9 cellular contexts compared by ENCODE assay signal in the genomic region with DNA sequence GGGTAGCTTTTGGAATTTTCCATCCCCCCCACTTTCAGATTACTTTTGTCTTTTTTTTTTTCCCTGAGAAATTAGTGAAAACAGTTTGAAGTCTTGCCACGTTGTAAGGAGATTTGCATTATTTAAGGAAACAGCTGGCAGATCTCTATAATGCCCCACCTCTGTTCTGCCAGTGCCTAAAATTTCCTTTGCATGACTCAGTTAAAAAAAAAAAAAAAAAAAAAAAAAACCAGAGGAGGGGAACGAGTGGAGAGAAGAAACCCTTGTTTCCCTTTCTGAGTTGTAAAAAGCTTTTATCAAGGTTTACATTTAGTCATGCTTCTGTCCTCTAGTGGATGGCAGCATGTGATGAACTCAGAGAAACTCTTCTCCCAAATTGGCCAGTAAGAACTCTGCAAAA. TPM values are rescaled to one million over a fixed set of nuclear protein-coding genes. Genes with fewer than 3 reads are reported as not detected.
DNase-seq lines count a peak whose midpoint lies in the region; ATAC-seq and TF ChIP-seq lines count a peak whose summit lies in the region.
"Had no signal": no experiment of that assay in that cellular context is flagged by ENCODE, and none has a peak within 500 bp of the region (broad histone marks: within the 10 kb centered on the region; RNA-seq: fewer than 3 reads in every experiment).

No MANE protein-coding gene starts in this region.

- H3K4me3 ChIP-seq in BJ (ENCODE audit: low read depth, low read length) (peak overlapping the region; percentile 4; the same call in 1 of the 2 replicates), coronary artery (peak overlapping the region; percentile 7), mesodermal cell (ENCODE audit: extremely low read depth, insufficient read depth, low read length, poor library complexity, severe bottlenecking) (no peak overlapping the region)

- CTCF ChIA-PET in BJ (lab: Yijun Ruan, JAX): interaction anchor here (1.0 to 2.2 kb wide), 2 partner anchors 12 to 33 kb away, joined by 5 to 7 read pairs; a partner anchor contains a TSS

- no peaks in the 10 kb centered on the region for H3K9me3 ChIP-seq in mesodermal cell (ENCODE audit: control insufficient read depth, low read length)

- H3K27ac ChIP-seq in coronary artery (peak overlapping the region; percentile 6 to 77), mesodermal cell (ENCODE audit: low read depth, low read length, severe bottlenecking) (peak overlapping the region; percentile 82)

- peaks cover 46% of the 10 kb centered on the region for H3K4me1 ChIP-seq in mesodermal cell (ENCODE audit: control insufficient read depth, insufficient read depth, low read length, poor library complexity, severe bottlenecking)

- H3K27me3 ChIP-seq in BJ (ENCODE audit: control insufficient read depth, insufficient read depth, low read length): no peaks in the 10 kb centered on the region

- POLR2A ChIA-PET in BJ (lab: Charles Lee): interaction anchor here (0.9 to 1.2 kb wide), 3 partner anchors 15 to 207 kb away, joined by 3 to 24 read pairs (median 6); no protein-coding TSS in a partner anchor

- no CpG with 5 or more reads among the region's 2 CpGs for WGBS in mesodermal cell (ENCODE audit: insufficient coverage in 2 of 2), 2 experiments

- TF ChIP-seq CTCF in BJ (IDR thresholded peaks at IDR 0.05; ENCODE audit: insufficient read depth, low read depth, low read length) (peak; percentile 35; the same call in 1 of the 2 replicates), coronary artery (IDR thresholded peaks at IDR 0.05) (no peak)

- H3K36me3 ChIP-seq in BJ (ENCODE audit: control insufficient read depth, insufficient read depth, low read length) (no peaks in the 10 kb centered on the region), mesodermal cell (ENCODE audit: control insufficient read depth, insufficient read depth, low read length) (no peaks in the 10 kb centered on the region)

- no peak for ATAC-seq in HG03571 (IDR thresholded peaks at IDR 0.05; ENCODE audit: unreplicated experiment)
- ATAC-seq in left lobe of liver: no peak
- no peak for ATAC-seq in HG03159 (IDR thresholded peaks at IDR 0.05; ENCODE audit: unreplicated experiment)

- peak; percentile 62 for DNase-seq in BJ (ENCODE audit: low read depth)
- DNase-seq in LoVo (ENCODE audit: low spot score): peak; percentile 72
- no peak for DNase-seq in coronary artery (ENCODE audit: low spot score)
- no peak for DNase-seq in COR-L47 (lab: John Stamatoyannopoulos, UW)
- DNase-seq in left lobe of liver (ENCODE audit: low spot score): no peak
- DNase-seq: NCI-H2227 treated with DMSO at 0.1 percent for 48 hours had no signal

RNA-seq across cellular contexts. Expression of a gene that starts 33.5 kb away (rescaled TPM):
- polyA plus RNA-seq in BJ (2011; rRNA removed): 3.7 and 6.0 TPM in 2 replicates
- polyA minus RNA-seq in BJ (2011; rRNA and poly(A)+ RNA removed): 5.9 and 6.9 TPM in 2 replicates
- polyA plus RNA-seq in mesodermal cell (2013, experiment 1 of 2): 12.9 TPM
- polyA plus RNA-seq in mesodermal cell (2013, experiment 2 of 2): 14.4 TPM
- 4.0 TPM for total RNA-seq in left lobe of liver

Comparison
In these comparisons a context has a peak if more than half of its experiments do, and no peak if none do; other contexts are left out.
1. DNase-seq: peak in BJ (single experiment) and LoVo (single experiment); none in coronary artery (single experiment), COR-L47 (single experiment) and left lobe of liver (single experiment).